Comparison of ENCODE assay signal across 21 cellular contexts in genomic region chr2:191802180-191802579, GRCh38. TPM values are rescaled to one million over a fixed set of nuclear protein-coding genes. Genes with fewer than 3 reads are reported as not detected.
DNase-seq lines count a peak whose midpoint lies in the region; ATAC-seq and TF ChIP-seq lines count a peak whose summit lies in the region.
"Had no signal": no experiment of that assay in that cellular context is flagged by ENCODE, and none has a peak within 500 bp of the region (broad histone marks: within the 10 kb centered on the region; RNA-seq: fewer than 3 reads in every experiment).

No MANE protein-coding gene starts in this region.

- H2AFZ ChIP-seq in hepatocyte = no peak overlapping the region

- no peaks in the 10 kb centered on the region for H4K20me1 ChIP-seq in hepatocyte (ENCODE audit: insufficient read depth, poor library complexity, severe bottlenecking)
- H4K20me1 ChIP-seq: BLaER1 treated with 17β-estradiol and CSF1 and Interleukin-3, amounts not matched to agents 10 nM and 100 nM had no signal

- ATAC-seq in sciatic nerve = no peak
- ATAC-seq: A549; CD8-positive, alpha-beta T cell; GM12878 had no signal

- no peaks in the 10 kb centered on the region for H3K9me2 ChIP-seq in hepatocyte (replicated peaks; ENCODE audit: insufficient read depth)

- DNase-seq in DMS79 treated with DMSO at 0.1 percent for 48 hours (lab: John Stamatoyannopoulos, UW) (peak; percentile 37), DMS79 (lab: John Stamatoyannopoulos, UW) (no peak), Caco-2 (peak in 1 of 2 experiments; percentile 20), DMS53 treated with DMSO at 0.1 percent for 48 hours (lab: John Stamatoyannopoulos, UW; ENCODE audit: unreplicated experiment) (peak; percentile 36), hepatocyte (ENCODE audit: low spot score) (no peak), sciatic nerve (ENCODE audit: low spot score) (no peak), head of caudate nucleus (no peak)
- DNase-seq: AML-193; CD4-positive, alpha-beta T cell; CD8-positive, alpha-beta T cell; DMS 273 treated with DMSO at 0.1 percent for 48 hours; DMS153; DND-41; EL; GDM1 had no signal

- H3K4me2 ChIP-seq in hepatocyte = peak overlapping the region; percentile 44
- H3K4me2 ChIP-seq: A549; BLaER1 treated with 17β-estradiol and CSF1 and Interleukin-3, amounts not matched to agents 10 nM and 100 nM had no signal

- POLR2A ChIA-PET in Caco-2 (lab: Charles Lee) = interaction anchor here (0.5 to 1.0 kb wide), 2 partner anchors 65 to 124 kb away, joined by 3 read pairs; partner anchors contain the start of gene NABP1

- H3K9me3 ChIP-seq in Caco-2 (no peaks in the 10 kb centered on the region), hepatocyte (ENCODE audit: low read depth) (no peaks in the 10 kb centered on the region)
- H3K9me3 ChIP-seq: A549; BLaER1 treated with 17β-estradiol and CSF1 and Interleukin-3, amounts not matched to agents 10 nM and 100 nM had no signal

- H3K79me2 ChIP-seq in hepatocyte = no peaks in the 10 kb centered on the region

- H3K4me1 ChIP-seq in Caco-2 (peaks cover 32% of the 10 kb centered on the region), hepatocyte (ENCODE audit: insufficient read depth) (no peaks in the 10 kb centered on the region)
- H3K4me1 ChIP-seq: A549; BLaER1 treated with 17β-estradiol and CSF1 and Interleukin-3, amounts not matched to agents 10 nM and 100 nM had no signal

- peak overlapping the region; percentile 42 for H3K27ac Mint-ChIP-seq in Caco-2 (ENCODE audit: unreplicated experiment)
- H3K27ac Mint-ChIP-seq: B cell; CD4-positive, alpha-beta T cell; CD8-positive, alpha-beta T cell had no signal

- no peak overlapping the region for H3K4me3 ChIP-seq in Caco-2 (ENCODE audit: low read depth, low read length)
- H3K4me3 ChIP-seq in hepatocyte = no peak overlapping the region
- H3K4me3 ChIP-seq: A549; BLaER1 treated with 17β-estradiol and CSF1 and Interleukin-3, amounts not matched to agents 10 nM and 100 nM; GM12878 had no signal

- no peaks in the 10 kb centered on the region for H3K27me3 Mint-ChIP-seq in Caco-2 (ENCODE audit: insufficient read depth, unreplicated experiment)

- peaks cover 20% of the 10 kb centered on the region for H3K9me3 Mint-ChIP-seq in Caco-2 (ENCODE audit: unreplicated experiment)
- H3K9me3 Mint-ChIP-seq: CD4-positive, alpha-beta T cell; CD8-positive, alpha-beta T cell had no signal

- H3K27me3 ChIP-seq in Caco-2 (replicated peaks; ENCODE audit: control insufficient read depth, insufficient read depth, low read length) = no peaks in the 10 kb centered on the region
- H3K27me3 ChIP-seq in hepatocyte = no peaks in the 10 kb centered on the region
- H3K27me3 ChIP-seq: BLaER1 treated with 17β-estradiol and CSF1 and Interleukin-3, amounts not matched to agents 10 nM and 100 nM had no signal

- H3K36me3 ChIP-seq in Caco-2 (ENCODE audit: control insufficient read depth, insufficient read depth, low read length) (no peaks in the 10 kb centered on the region), hepatocyte (replicated peaks; ENCODE audit: insufficient read depth, low read depth) (no peaks in the 10 kb centered on the region)
- H3K36me3 ChIP-seq: BLaER1 treated with 17β-estradiol and CSF1 and Interleukin-3, amounts not matched to agents 10 nM and 100 nM had no signal

- BruUV-seq in Caco-2 (replicated peaks; lab: Mats Ljungman, UMichigan) = no TSS peak

- TF ChIP-seq CTCF in Caco-2 (IDR thresholded peaks at IDR 0.05; ENCODE audit: insufficient read depth in 1 of 2, low read depth in 1 of 2, low read length in 1 of 2, severe bottlenecking in 1 of 2, unreplicated experiment in 1 of 2) = no peak
- no peak for TF ChIP-seq CTCF in hepatocyte (IDR thresholded peaks at IDR 0.05; ENCODE audit: poor library complexity)

- peaks cover 7% of the 10 kb centered on the region for H3K36me3 Mint-ChIP-seq in Caco-2 (ENCODE audit: insufficient read depth, unreplicated experiment)
- H3K36me3 Mint-ChIP-seq: CD8-positive, alpha-beta T cell had no signal

- H3K4me3 Mint-ChIP-seq in Caco-2 (ENCODE audit: unreplicated experiment) = peak overlapping the region; percentile 54
- H3K4me3 Mint-ChIP-seq: B cell; CD4-positive, alpha-beta T cell; CD8-positive, alpha-beta T cell had no signal

- H3K27ac ChIP-seq in hepatocyte = no peak overlapping the region
- H3K27ac ChIP-seq: 22Rv1; A549; BLaER1 treated with 17β-estradiol and CSF1 and Interleukin-3, amounts not matched to agents 10 nM and 100 nM; C4-2B had no signal

- WGBS in hepatocyte (ENCODE audit: low lambda C conversion rate, missing lambda C conversion rate) = 56% methylated on average over 5 of the region's 5 CpGs

- peaks cover 23% of the 10 kb centered on the region for H3K4me1 Mint-ChIP-seq in Caco-2 (ENCODE audit: low read depth, unreplicated experiment)
- H3K4me1 Mint-ChIP-seq: B cell had no signal

- intact Hi-C loops in Caco-2 (cut with micrococcal nuclease; ENCODE audit: unreplicated experiment) = loop anchor here (2.0 kb wide), 1 partner anchor 43 kb away; no protein-coding TSS in a partner anchor
- intact Hi-C loops in sciatic nerve (cut with DNase I) = no loop called here
- intact Hi-C loops in head of caudate nucleus (cut with DNase I) = no loop called here

- CTCF ChIA-PET in Caco-2 (lab: Charles Lee) = interaction anchor here (0.6 to 1.3 kb wide), 6 partner anchors 9 to 360 kb away, joined by 3 to 9 read pairs (median 4); no protein-coding TSS in a partner anchor

RNA-seq across cellular contexts. Expression of gene CAVIN2, which starts 44.7 kb away (rescaled TPM):
- total RNA-seq in Caco-2 (2022) (not detected in 2 replicates), hepatocyte (4.8 and 5.2 TPM in 2 replicates), sciatic nerve (71.1 TPM)
- polyA plus RNA-seq in hepatocyte = 2.0 and 2.7 TPM in 2 replicates
- total RNA-seq: B cell; CD8-positive, alpha-beta T cell; GM12878 had no signal
- polyA plus RNA-seq: GM12878 had no signal

Comparison
In these comparisons a context has a peak if more than half of its experiments do, and no peak if none do; other contexts are left out.
1. DNase-seq: peak in DMS79 treated with DMSO at 0.1 percent for 48 hours (single experiment) and DMS53 treated with DMSO at 0.1 percent for 48 hours (single experiment); none in DMS79 (single experiment), hepatocyte (single experiment), sciatic nerve (single experiment) and head of caudate nucleus (0 of 42).
2. RNA of gene CAVIN2, which starts 44.7 kb away (total RNA-seq): 71.1 TPM in sciatic nerve (single experiment); 4.8 to 5.2 TPM in hepatocyte and not detected in Caco-2; every median in the first group is over 10 times any median in the second.